22 cellular contexts compared by ENCODE assay signal in the genomic region with DNA sequence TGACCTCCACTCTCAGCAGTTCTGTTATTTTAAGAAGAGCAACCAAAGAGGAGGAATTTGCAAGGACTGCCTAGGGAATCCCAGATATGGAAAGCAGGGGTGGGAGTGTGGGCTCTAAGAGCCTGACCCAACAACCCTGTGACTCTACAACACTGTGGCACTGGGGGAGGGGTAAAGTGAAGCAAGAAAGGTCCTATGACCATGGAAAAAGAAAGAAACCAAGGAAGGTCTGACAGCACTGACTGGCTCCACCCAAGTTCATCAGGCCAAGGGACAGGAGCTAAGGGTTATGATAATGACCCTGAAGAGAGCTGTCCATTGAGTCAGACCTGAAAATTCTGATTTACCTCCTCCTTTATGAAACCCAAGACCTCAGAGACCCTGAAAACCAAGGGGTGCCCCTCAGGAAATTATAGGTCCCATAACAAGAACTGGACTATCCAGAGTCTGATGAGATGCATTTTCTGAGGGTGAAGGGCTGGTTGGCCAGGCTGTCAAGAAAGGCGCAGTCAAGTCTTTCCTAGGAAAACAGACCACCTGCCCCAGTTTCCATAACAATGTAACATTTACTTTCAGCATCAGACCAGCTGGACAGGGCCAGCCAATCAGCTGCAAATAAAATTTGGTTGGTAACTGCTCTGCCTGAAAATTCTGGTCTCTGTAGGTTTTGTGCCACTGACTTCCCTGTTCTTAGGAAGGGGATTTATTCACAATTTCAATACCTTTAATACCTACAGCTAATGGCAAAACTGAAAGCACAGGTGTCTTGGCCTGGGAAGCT.
"Had no signal": no experiment of that assay in that cellular context is flagged by ENCODE, and none has a peak within 500 bp of the region (broad histone marks: within the 10 kb centered on the region; RNA-seq: fewer than 3 reads in every experiment).

No MANE protein-coding gene starts in this region.

- H3K4me2 ChIP-seq: neural progenitor cell had no signal

- H3K9me3 ChIP-seq: transverse colon, vagina had no signal

- H3K27ac ChIP-seq: foreskin keratinocyte, neural progenitor cell, transverse colon, vagina, WERI-Rb-1 had no signal

- H3K27ac Mint-ChIP-seq: activated CD8-positive, alpha-beta T cell treated with anti-CD3 and anti-CD28 coated beads, Interleukin-2, amount 10 ng/mL, durations not matched to agents 7 days and 5 days; activated T-helper 1 cell treated with anti-CD3 and anti-CD28 coated beads, Interleukin-12 subunit alpha, Interleukin-12 subunit beta, Interleukin-2, Interleukin-4 antibody, amounts not matched to agents 30 ng/mL and 10 ng/mL and 1 ng/mL, durations not matched to agents 14 hours and 24 hours and 36 hours; brain; dendritic cell treated with granulocyte-macrophage colony-stimulating factor and Interleukin-4, amounts not matched to agents 40 ng/mL and 50 ng/mL, for 4 days; mesothelial cell of epicardium; naive thymus-derived CD8-positive, alpha-beta T cell; neural progenitor cell; stimulated activated memory B cell treated with anti-CD40 and anti-IgM and Interleukin-4, amounts not matched to agents 10 μg/mL and 1 μg/mL and 100 μg/mL, for 72 hours had no signal

- DNase-seq: activated CD4-positive, alpha-beta T cell treated with anti-CD3 and anti-CD28 coated beads, Interleukin-2, amount 50 U/mL, for 1 hour; activated CD4-positive, CD25-positive, alpha-beta regulatory T cell treated with anti-CD3 and anti-CD28 coated beads, Interleukin-2, amount 50 U/mL, for 72 hours; activated CD8-positive, alpha-beta T cell treated with anti-CD3 and anti-CD28 coated beads, Interleukin-2, amount 10 ng/mL, durations not matched to agents 7 days and 5 days; activated gamma-delta T cell; activated naive CD4-positive, alpha-beta T cell treated with anti-CD3 and anti-CD28 coated beads, Interleukin-2, amount 50 U/mL, for 16 hours; aorta; effector CD8-positive, alpha-beta T cell; foreskin keratinocyte; naive thymus-derived CD8-positive, alpha-beta T cell; small intestine; stimulated activated CD4-positive, alpha-beta T cell treated with anti-CD3 and anti-CD28 coated beads, Interleukin-15, amount 100 ng/mL, for 24 hours; transverse colon; WERI-Rb-1 had no signal

- H3K27me3 Mint-ChIP-seq: stimulated activated memory B cell treated with anti-CD40 and anti-IgM and Interleukin-4, amounts not matched to agents 10 μg/mL and 1 μg/mL and 100 μg/mL, for 72 hours had no signal

- H3K4me1 ChIP-seq: transverse colon, vagina had no signal

- H3K4me1 Mint-ChIP-seq: brain; naive thymus-derived CD8-positive, alpha-beta T cell; stimulated activated memory B cell treated with anti-CD40 and anti-IgM and Interleukin-4, amounts not matched to agents 10 μg/mL and 1 μg/mL and 100 μg/mL, for 72 hours had no signal

- H2AFZ ChIP-seq: neural progenitor cell had no signal

- H3K4me3 ChIP-seq: neural progenitor cell, transverse colon, vagina had no signal

- H3K36me3 Mint-ChIP-seq: brain; mesothelial cell of epicardium; naive thymus-derived CD8-positive, alpha-beta T cell; neural progenitor cell; stimulated activated memory B cell treated with anti-CD40 and anti-IgM and Interleukin-4, amounts not matched to agents 10 μg/mL and 1 μg/mL and 100 μg/mL, for 72 hours had no signal

- ATAC-seq: activated CD8-positive, alpha-beta T cell treated with anti-CD3 and anti-CD28 coated beads, Interleukin-2, amount 10 ng/mL, durations not matched to agents 7 days and 5 days; foreskin keratinocyte; left lobe of liver; naive thymus-derived CD8-positive, alpha-beta T cell; sciatic nerve; stimulated activated memory B cell treated with anti-CD40 and anti-IgM and Interleukin-4, amounts not matched to agents 10 μg/mL and 1 μg/mL and 100 μg/mL, for 72 hours had no signal

- H3K27me3 ChIP-seq: neural progenitor cell, transverse colon, vagina had no signal

- H3K36me3 ChIP-seq: neural progenitor cell, transverse colon, vagina, WERI-Rb-1 had no signal

- H3K4me3 Mint-ChIP-seq: activated CD8-positive, alpha-beta T cell treated with anti-CD3 and anti-CD28 coated beads, Interleukin-2, amount 10 ng/mL, durations not matched to agents 7 days and 5 days; activated T-helper 1 cell treated with anti-CD3 and anti-CD28 coated beads, Interleukin-12 subunit alpha, Interleukin-12 subunit beta, Interleukin-2, Interleukin-4 antibody, amounts not matched to agents 30 ng/mL and 10 ng/mL and 1 ng/mL, durations not matched to agents 14 hours and 24 hours and 36 hours; brain; dendritic cell treated with granulocyte-macrophage colony-stimulating factor and Interleukin-4, amounts not matched to agents 40 ng/mL and 50 ng/mL, for 4 days; mesothelial cell of epicardium; naive thymus-derived CD8-positive, alpha-beta T cell; neural progenitor cell; stimulated activated memory B cell treated with anti-CD40 and anti-IgM and Interleukin-4, amounts not matched to agents 10 μg/mL and 1 μg/mL and 100 μg/mL, for 72 hours had no signal

- H3K9me3 Mint-ChIP-seq: activated T-helper 1 cell treated with anti-CD3 and anti-CD28 coated beads, Interleukin-12 subunit alpha, Interleukin-12 subunit beta, Interleukin-2, Interleukin-4 antibody, amounts not matched to agents 30 ng/mL and 10 ng/mL and 1 ng/mL, durations not matched to agents 14 hours and 24 hours and 36 hours; brain; dendritic cell treated with granulocyte-macrophage colony-stimulating factor and Interleukin-4, amounts not matched to agents 40 ng/mL and 50 ng/mL, for 4 days; mesothelial cell of epicardium; naive thymus-derived CD8-positive, alpha-beta T cell; neural progenitor cell; stimulated activated memory B cell treated with anti-CD40 and anti-IgM and Interleukin-4, amounts not matched to agents 10 μg/mL and 1 μg/mL and 100 μg/mL, for 72 hours had no signal
